22 cellular contexts compared by ENCODE assay signal in the genomic region with DNA sequence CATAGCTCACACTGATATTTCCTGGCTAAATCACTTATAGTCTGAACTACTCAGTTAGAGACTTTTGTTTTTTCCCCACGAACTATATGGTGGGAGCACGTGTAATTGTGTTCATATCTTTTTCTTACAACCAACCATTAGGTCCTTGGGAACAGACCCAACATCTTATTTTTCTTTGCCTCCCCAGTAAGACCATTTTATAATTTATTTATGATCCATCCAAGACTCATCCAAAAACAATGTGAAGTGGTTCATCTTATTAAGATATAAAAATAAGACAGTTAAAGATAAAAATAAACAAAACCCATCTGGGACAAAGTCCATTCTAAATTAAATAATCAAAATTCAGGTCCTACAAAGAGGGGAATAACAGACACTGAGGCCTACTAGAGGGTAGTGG.
"Had no signal": no experiment of that assay in that cellular context is flagged by ENCODE, and none has a peak within 500 bp of the region (broad histone marks: within the 10 kb centered on the region; RNA-seq: fewer than 3 reads in every experiment).

No MANE protein-coding gene starts in this region.

- DNase-seq: activated CD4-positive, CD25-positive, alpha-beta regulatory T cell treated with anti-CD3 and anti-CD28 coated beads, Interleukin-2, amount 50 U/mL, for 72 hours; activated CD8-positive, alpha-beta memory T cell treated with anti-CD3 and anti-CD28 coated beads for 24 hours; activated CD8-positive, alpha-beta memory T cell treated with anti-CD3 and anti-CD28 coated beads, Interleukin-2, amount 50 U/mL, for 48 hours; activated effector memory CD4-positive, alpha-beta T cell treated with Interleukin-2 at 50 U/mL for 16 hours; activated naive CD4-positive, alpha-beta T cell treated with anti-CD3 and anti-CD28 coated beads, Interleukin-2, amount 10 ng/mL, durations not matched to agents 7 days and 5 days; activated naive CD8-positive, alpha-beta T cell treated with anti-CD3 and anti-CD28 coated beads, Interleukin-2, amount 50 U/mL, for 24 hours; activated T-cell treated with anti-CD3 and anti-CD28 coated beads, Interleukin-2, amount 50 U/mL, for 48 hours; anterior cingulate cortex; dermis blood vessel endothelial cell; effector memory CD8-positive, alpha-beta T cell; gastrocnemius medialis; head of caudate nucleus; left ventricle myocardium inferior; mammary epithelial cell; midbrain; nephron progenitor cell; nucleus accumbens; spleen; stimulated activated CD4-positive, alpha-beta T cell treated with anti-CD3 and anti-CD28 coated beads, Interleukin-4, amount 100 ng/mL, for 4 hours; upper lobe of right lung had no signal

- H3K4me1 ChIP-seq: upper lobe of right lung had no signal

- H3K4me3 ChIP-seq: gastrocnemius medialis, left ventricle myocardium inferior, spleen, upper lobe of right lung had no signal

- ATAC-seq: activated naive CD8-positive, alpha-beta T cell treated with anti-CD3 and anti-CD28 coated beads, Interleukin-2, amount 50 U/mL, for 24 hours; effector memory CD8-positive, alpha-beta T cell; gastrocnemius medialis; sciatic nerve; stimulated activated memory B cell treated with anti-CD40 and anti-IgM and Interleukin-4, amounts not matched to agents 10 μg/mL and 1 μg/mL and 100 μg/mL, for 72 hours; upper lobe of right lung had no signal

- H3K9me3 ChIP-seq: gastrocnemius medialis had no signal

- H3K27me3 ChIP-seq: gastrocnemius medialis, spleen, upper lobe of right lung had no signal

- H3K36me3 ChIP-seq: gastrocnemius medialis, left ventricle myocardium inferior, upper lobe of right lung had no signal

- H3K27ac ChIP-seq: gastrocnemius medialis, left ventricle myocardium inferior, spleen, upper lobe of right lung had no signal
